Comparison of ENCODE assay signal across 8 cellular contexts in the genomic region with DNA sequence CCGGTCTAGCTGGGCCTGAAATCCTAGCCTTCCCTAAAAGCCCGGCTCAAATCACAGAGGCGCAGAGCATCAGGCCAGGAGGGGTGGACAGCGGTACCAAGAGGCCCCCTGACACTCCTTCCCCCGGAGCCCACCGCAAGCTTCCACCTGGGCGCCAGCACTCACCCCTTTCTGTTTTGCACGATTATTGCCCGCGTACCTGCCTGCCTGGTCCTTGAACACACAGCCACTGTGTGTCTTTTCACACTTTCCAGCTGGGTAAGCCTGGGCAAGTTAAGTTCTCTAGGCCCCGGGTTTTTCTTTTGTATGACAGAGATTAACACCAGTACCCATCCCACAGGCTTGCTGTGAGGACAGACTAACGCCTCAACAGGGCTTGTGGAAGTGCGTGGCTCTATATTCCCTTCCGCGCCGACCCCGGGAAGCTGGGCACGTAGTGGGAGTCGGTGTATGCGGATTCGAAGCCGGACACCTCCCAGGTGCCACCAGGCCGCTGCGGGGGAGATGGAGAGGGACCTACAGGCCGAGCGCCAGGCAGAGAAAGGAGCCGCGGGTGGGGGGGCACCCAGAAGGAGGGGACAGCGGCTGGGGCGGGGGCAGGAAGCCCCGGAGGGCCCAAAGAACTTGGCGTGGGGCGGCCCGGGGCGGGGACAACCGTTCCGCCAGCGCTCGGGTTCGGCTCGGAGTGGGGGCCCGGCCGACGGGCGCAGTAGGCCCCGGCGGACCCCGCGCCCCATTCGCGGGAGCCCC. TPM values are rescaled to one million over a fixed set of nuclear protein-coding genes. Genes with fewer than 3 reads are reported as not detected.
DNase-seq lines count a peak whose midpoint lies in the region; ATAC-seq, FAIRE-seq and TF ChIP-seq lines count a peak whose summit lies in the region.

No MANE protein-coding gene starts in this region.

- CTCF ChIA-PET in T-cell (lab: Charles Lee) = no interaction called here

- H3K4me1 ChIP-seq in astrocyte (ENCODE audit: insufficient read depth, low read length) (peaks cover 9% of the 10 kb centered on the region), skeletal muscle tissue (ENCODE audit: control insufficient read depth in 3 of 3, insufficient read depth in 3 of 3, low read length in 3 of 3) (peaks cover 12 to 24% (median 22%) of the 10 kb centered on the region in 3 donors)

- peaks cover 27% of the 10 kb centered on the region for H3K79me2 ChIP-seq in astrocyte (ENCODE audit: insufficient read depth, low read length)

- peaks cover 3% of the 10 kb centered on the region for H3K27me3 ChIP-seq in astrocyte (ENCODE audit: insufficient read depth, low read length)
- no peaks in the 10 kb centered on the region for H3K27me3 ChIP-seq in skeletal muscle tissue (ENCODE audit: control insufficient read depth in 3 of 3, insufficient read depth in 3 of 3, low read length in 3 of 3)

- H3K4me3 ChIP-seq in astrocyte (ENCODE audit: insufficient read depth, low read depth, low read length) (peak overlapping the region; percentile 81), iPS-11a (ENCODE audit: low read depth, low read length) (peak overlapping the region; percentile 67), skeletal muscle tissue (ENCODE audit: low read length in 3 of 3) (peak overlapping the region; percentile 69 to 82 (median 76))

- H3K4me1 Mint-ChIP-seq in T-cell (peaks cover 29 to 32% (median 32%) of the 10 kb centered on the region in 3 donors), astrocyte (ENCODE audit: low read depth, unreplicated experiment) (peaks cover 12% of the 10 kb centered on the region)

- H4K20me1 ChIP-seq in astrocyte (ENCODE audit: insufficient read depth, low read length) = peaks cover 19% of the 10 kb centered on the region

- H3K4me2 ChIP-seq in astrocyte (ENCODE audit: low read length) = peak overlapping the region; percentile 94

- POLR2A ChIA-PET in T-cell (lab: Charles Lee) = interaction anchor here in 1 of 2 donors (0.7 kb wide), 1 partner anchor 74 kb away, joined by 4 read pairs; no protein-coding TSS in a partner anchor

- H2AFZ ChIP-seq in astrocyte (ENCODE audit: low read depth, low read length) = peak overlapping the region; percentile 67

- H3K9ac ChIP-seq in astrocyte (ENCODE audit: low read length) = peak overlapping the region; percentile 83
- peak overlapping the region; percentile 76 to 85 (median 78) for H3K9ac ChIP-seq in skeletal muscle tissue (ENCODE audit: low read depth in 1 of 3, low read length in 3 of 3)

- no peaks in the 10 kb centered on the region for H3K9me3 ChIP-seq in astrocyte (ENCODE audit: insufficient read depth, low read depth, low read length)
- H3K9me3 ChIP-seq in skeletal muscle tissue (ENCODE audit: control insufficient read depth in 3 of 3, low read length in 3 of 3) = no peaks in the 10 kb centered on the region

- H3K36me3 ChIP-seq in astrocyte (ENCODE audit: insufficient read depth, low read length) (peaks cover 11% of the 10 kb centered on the region), skeletal muscle tissue (ENCODE audit: control insufficient read depth in 3 of 3, insufficient read depth in 3 of 3, low read length in 3 of 3) (peaks cover 18 to 22% (median 22%) of the 10 kb centered on the region in 3 donors)

- DNase-seq in AG08396 (ENCODE audit: low spot score) (peak; percentile 55), T-cell (peak in 33 of 34 experiments; percentile 13 to 64 (median 49)), astrocyte (ENCODE audit: low read depth) (peak; percentile 22), NCI-H128 (lab: John Stamatoyannopoulos, UW; ENCODE audit: unreplicated experiment) (no peak)

- H3K27ac ChIP-seq in astrocyte (ENCODE audit: low read depth, low read length) (peak overlapping the region; percentile 44), skeletal muscle tissue (ENCODE audit: low read depth, low read length) (peak overlapping the region; percentile 55)

- H3K27ac Mint-ChIP-seq in T-cell (peak overlapping the region; percentile 92 to 95), astrocyte (ENCODE audit: unreplicated experiment) (peak overlapping the region; percentile 83)

- TF ChIP-seq CTCF in astrocyte (IDR thresholded peaks at IDR 0.05; ENCODE audit: insufficient read depth, low read depth, low read length) = no peak

- ATAC-seq in GM19023 (IDR thresholded peaks at IDR 0.05; ENCODE audit: unreplicated experiment) (peak; percentile 35), HG03280 (IDR thresholded peaks at IDR 0.05; ENCODE audit: unreplicated experiment) (peak; percentile 32), T-cell (replicated peaks in 1 of 4) (peak; percentile 57 to 63 (median 59))

- no peak for FAIRE-seq in astrocyte (lab: Jason Lieb, UNC)

- H3K27me3 Mint-ChIP-seq in T-cell = no peaks in the 10 kb centered on the region
- peaks cover 30% of the 10 kb centered on the region for H3K27me3 Mint-ChIP-seq in astrocyte (ENCODE audit: low read depth, unreplicated experiment)

- H3K36me3 Mint-ChIP-seq in T-cell = peaks cover 16% of the 10 kb centered on the region
- H3K36me3 Mint-ChIP-seq in astrocyte (ENCODE audit: low read depth, unreplicated experiment) = peaks cover 7% of the 10 kb centered on the region

- no peaks in the 10 kb centered on the region for H3K9me3 Mint-ChIP-seq in T-cell
- no peaks in the 10 kb centered on the region for H3K9me3 Mint-ChIP-seq in astrocyte (ENCODE audit: unreplicated experiment)

- H3K4me3 Mint-ChIP-seq in T-cell (peak overlapping the region; percentile 90 to 97 (median 96)), astrocyte (ENCODE audit: unreplicated experiment) (peak overlapping the region; percentile 98)

RNA-seq across cellular contexts. Expression of a gene that starts 0.8 kb away (rescaled TPM):
- total RNA-seq in T-cell (10 to 100 TPM; 28.5 to 30.9 (median 30.6) TPM), astrocyte (23.3 and 24.7 TPM in 2 replicates), skeletal muscle tissue (12.0 TPM)

RNA-seq across cellular contexts. Expression of a gene that starts 36.0 kb away (rescaled TPM):
- total RNA-seq in T-cell (10 to 100 TPM; 13.2 to 22.5 (median 19.8) TPM), astrocyte (17.2 TPM in 2 replicates), skeletal muscle tissue (2.1 TPM)
